In the genomic region with DNA sequence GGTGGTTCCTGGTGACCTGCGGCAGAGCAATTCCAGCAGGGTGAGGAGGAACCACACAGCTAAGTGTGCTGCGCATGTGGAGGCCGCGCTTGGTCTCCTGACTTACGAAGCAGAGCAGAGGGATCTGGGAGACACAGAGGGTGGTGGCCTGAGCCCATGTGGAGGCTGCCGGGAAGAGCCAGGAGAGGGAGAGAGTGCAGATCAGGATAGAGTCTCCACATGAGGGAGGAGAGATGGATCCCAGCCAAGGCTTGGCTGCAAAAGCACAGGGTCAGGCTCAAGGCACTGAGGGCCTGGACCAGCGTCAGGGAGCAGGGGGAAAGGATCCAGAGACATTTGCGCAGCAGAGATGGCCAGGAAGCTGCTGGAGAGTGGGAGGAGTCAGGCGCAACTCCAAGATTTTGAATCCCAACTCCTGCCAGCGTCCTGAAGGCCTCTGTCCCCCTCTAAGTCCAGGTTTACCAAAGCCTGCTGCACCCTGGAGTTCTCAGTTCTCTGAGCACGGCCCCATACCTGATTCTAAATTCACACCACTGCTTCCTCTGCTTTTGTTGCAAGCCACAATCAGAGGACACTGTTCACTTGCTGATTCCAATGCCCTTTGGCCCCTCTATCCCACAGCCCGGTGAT, we compare ENCODE assay signal across 10 cellular contexts. TPM values are rescaled to one million over a fixed set of nuclear protein-coding genes. Genes with fewer than 3 reads are reported as not detected.
DNase-seq lines count a peak whose midpoint lies in the region; TF ChIP-seq lines count a peak whose summit lies in the region.
"Had no signal": no experiment of that assay in that cellular context is flagged by ENCODE, and none has a peak within 500 bp of the region (broad histone marks: within the 10 kb centered on the region; RNA-seq: fewer than 3 reads in every experiment).

No MANE protein-coding gene starts in this region.

- peak overlapping the region; percentile 16 for H3K9ac ChIP-seq in fibroblast of lung (ENCODE audit: insufficient read depth, low read length)

- no peaks in the 10 kb centered on the region for H3K9me3 ChIP-seq in fibroblast of lung (ENCODE audit: control insufficient read depth, insufficient read depth, low read depth, low read length)

- no peaks in the 10 kb centered on the region for H4K20me1 ChIP-seq in fibroblast of lung (ENCODE audit: control insufficient read depth, extremely low read depth, insufficient read depth, low read length)

- peak overlapping the region; percentile 35 for H3K4me2 ChIP-seq in fibroblast of lung (ENCODE audit: extremely low read depth, insufficient read depth, low read length)

- DNase-seq in NCI-H2029 treated with DMSO at 0.1 percent for 48 hours (lab: John Stamatoyannopoulos, UW) (peak; percentile 29), NCI-H2029 (lab: John Stamatoyannopoulos, UW) (no peak), fibroblast of lung (ENCODE audit: low read depth in 2 of 2) (peak; percentile 45 to 85), mucosa of gallbladder (ENCODE audit: low spot score) (peak; percentile 89), OCI-M2 (lab: John Stamatoyannopoulos, UW; ENCODE audit: unreplicated experiment) (no peak)
- no peak for DNase-seq in activated T-cell treated with anti-CD3 and anti-CD28 coated beads, Interleukin-2, amount 50 U/mL, for 48 hours
- no peak for DNase-seq in activated CD4-positive, alpha-beta T cell treated with anti-CD3 and anti-CD28 coated beads for 48 hours
- DNase-seq: 8988T, Kasumi-1 had no signal

- H3K36me3 ChIP-seq in fibroblast of lung (ENCODE audit: control insufficient read depth, insufficient read depth, low read length) (no peaks in the 10 kb centered on the region), urinary bladder (ENCODE audit: insufficient read depth) (no peaks in the 10 kb centered on the region)

- peak overlapping the region; percentile 8 for H3K27ac ChIP-seq in fibroblast of lung (ENCODE audit: insufficient read depth, low read length)
- peak overlapping the region; percentile 44 for H3K27ac ChIP-seq in urinary bladder (ENCODE audit: low read depth)

- peaks cover 8% of the 10 kb centered on the region for H3K4me1 ChIP-seq in fibroblast of lung (ENCODE audit: control insufficient read depth, extremely low read depth, insufficient read depth, low read length)
- no peaks in the 10 kb centered on the region for H3K4me1 ChIP-seq in urinary bladder (ENCODE audit: insufficient read depth)

- no peak for TF ChIP-seq CTCF in fibroblast of lung (conservative IDR thresholded peaks at IDR 0.05 in 1 of 2, IDR thresholded peaks at IDR 0.05 in 1 of 2; ENCODE audit: low read depth in 1 of 2, low read length in 2 of 2)

- H2AFZ ChIP-seq in fibroblast of lung (ENCODE audit: low read length) = peak overlapping the region; percentile 91

- no peaks in the 10 kb centered on the region for H3K79me2 ChIP-seq in fibroblast of lung (ENCODE audit: control insufficient read depth, insufficient read depth, low read length)

- H3K27me3 ChIP-seq in fibroblast of lung (ENCODE audit: control insufficient read depth, insufficient read depth, low read length) = no peaks in the 10 kb centered on the region

- no peak overlapping the region for H3K4me3 ChIP-seq in fibroblast of lung (replicated peaks in 1 of 4; ENCODE audit: control extremely low read depth in 1 of 4, insufficient read depth in 1 of 4, low read depth in 3 of 4, low read length in 4 of 4)
- H3K4me3 ChIP-seq in urinary bladder (ENCODE audit: low read depth, low read length) = no peak overlapping the region

- WGBS in urinary bladder = 19% methylated on average over 12 of the region's 12 CpGs

RNA-seq across cellular contexts. Expression of gene MLLT6, which starts 11.3 kb away (rescaled TPM):
- 17.7 and 20.0 TPM in 2 replicates for total RNA-seq in fibroblast of lung
- polyA plus RNA-seq in fibroblast of lung = 14.3 and 15.4 TPM in 2 replicates
- polyA plus RNA-seq in fibroblast of lung (2012) = 14.2 and 18.2 TPM in 2 replicates
- 17.6 and 34.5 TPM in 2 replicates for polyA minus RNA-seq in fibroblast of lung (ENCODE audit: low replicate concordance)
- total RNA-seq in mucosa of gallbladder = 175 TPM
- total RNA-seq in urinary bladder = 38.5 TPM
- 67.8 TPM for polyA plus RNA-seq in urinary bladder

RNA-seq across cellular contexts. Expression of gene EPOP, which starts 19.1 kb away (rescaled TPM):
- total RNA-seq in fibroblast of lung (0.26 and 0.33 TPM in 2 replicates), mucosa of gallbladder (2.8 TPM), urinary bladder (0.32 TPM)
- polyA plus RNA-seq in fibroblast of lung (0.14 and 0.24 TPM in 2 replicates), urinary bladder (2.3 TPM)
- 0.44 and 0.48 TPM in 2 replicates for polyA plus RNA-seq in fibroblast of lung (2012)
- 0.30 and 0.90 TPM in 2 replicates for polyA minus RNA-seq in fibroblast of lung (ENCODE audit: low replicate concordance)

RNA-seq across cellular contexts. Expression of gene CISD3, which starts 36.3 kb away (rescaled TPM):
- total RNA-seq in fibroblast of lung = 4.0 and 4.4 TPM in 2 replicates
- polyA plus RNA-seq in fibroblast of lung = 5.7 and 7.6 TPM in 2 replicates
- polyA plus RNA-seq in fibroblast of lung (2012) = 26.6 and 36.9 TPM in 2 replicates
- 14.4 and 14.9 TPM in 2 replicates for polyA minus RNA-seq in fibroblast of lung (ENCODE audit: low replicate concordance)
- 51.5 TPM for total RNA-seq in mucosa of gallbladder
- 1.6 TPM for total RNA-seq in urinary bladder
- polyA plus RNA-seq in urinary bladder = 40.6 TPM

RNA-seq across cellular contexts. Expression of gene PCGF2, which starts 54.3 kb away (rescaled TPM):
- total RNA-seq in fibroblast of lung (2.3 and 4.0 TPM in 2 replicates), mucosa of gallbladder (52.3 TPM), urinary bladder (8.2 TPM)
- polyA plus RNA-seq in fibroblast of lung (8.0 and 10.5 TPM in 2 replicates), urinary bladder (26.5 TPM)
- 35.7 and 39.0 TPM in 2 replicates for polyA plus RNA-seq in fibroblast of lung (2012)
- 34.4 and 47.9 TPM in 2 replicates for polyA minus RNA-seq in fibroblast of lung (ENCODE audit: low replicate concordance)

RNA-seq across cellular contexts. Expression of gene PSMB3, which starts 58.7 kb away (rescaled TPM):
- total RNA-seq in fibroblast of lung = 215 and 299 TPM in 2 replicates
- 210 and 334 TPM in 2 replicates for polyA plus RNA-seq in fibroblast of lung
- 196 and 333 TPM in 2 replicates for polyA plus RNA-seq in fibroblast of lung (2012)
- 291 and 439 TPM in 2 replicates for polyA minus RNA-seq in fibroblast of lung (ENCODE audit: low replicate concordance)
- 119 TPM for total RNA-seq in mucosa of gallbladder
- 97.5 TPM for total RNA-seq in urinary bladder
- 202 TPM for polyA plus RNA-seq in urinary bladder

Comparison
In these comparisons a context has a peak if more than half of its experiments do, and no peak if none do; other contexts are left out.
1. DNase-seq: peak in NCI-H2029 treated with DMSO at 0.1 percent for 48 hours (single experiment), fibroblast of lung (2 of 2) and mucosa of gallbladder (single experiment); none in NCI-H2029 (single experiment), activated T-cell treated with anti-CD3 and anti-CD28 coated beads, Interleukin-2, amount 50 U/mL, for 48 hours (0 of 2), OCI-M2 (single experiment) and activated CD4-positive, alpha-beta T cell treated with anti-CD3 and anti-CD28 coated beads for 48 hours (single experiment).